In genomic region chr17:49490271-49490670, GRCh38 we compare ENCODE assay signal across 18 cellular contexts. TPM values are rescaled to one million over a fixed set of nuclear protein-coding genes. Genes with fewer than 3 reads are reported as not detected.
"Had no signal": no experiment of that assay in that cellular context is flagged by ENCODE, and none has a peak within 500 bp of the region (broad histone marks: within the 10 kb centered on the region; RNA-seq: fewer than 3 reads in every experiment).

No MANE protein-coding gene starts in this region.

- H3K4me3 ChIP-seq: cardiac muscle cell, SK-N-MC had no signal

- H3K27ac ChIP-seq: brain microvascular endothelial cell, SK-N-MC, VCaP had no signal

- H3K36me3 ChIP-seq: brain microvascular endothelial cell, cardiac muscle cell had no signal

- DNase-seq: activated CD4-positive, alpha-beta T cell treated with anti-CD3 and anti-CD28 coated beads for 36 hours; activated CD8-positive, alpha-beta memory T cell treated with anti-CD3 and anti-CD28 coated beads, Interleukin-2, amount 50 U/mL, for 4 hours; activated CD8-positive, alpha-beta T cell treated with anti-CD3 and anti-CD28 coated beads for 36 hours; amygdala; brain microvascular endothelial cell; cerebellar nuclear complex; KG1; NCI-H1092; NCI-H1417; NCI-H1930; NCI-H446; NCI-H526 treated with DMSO at 0.1 percent for 48 hours; T-helper 1 cell had no signal

RNA-seq across cellular contexts. Expression of gene NGFR, which starts 4.8 kb away (rescaled TPM):
- total RNA-seq: activated naive CD4-positive, alpha-beta T cell treated with anti-CD3 and anti-CD28 coated beads, Interleukin-2, amount 50 U/mL, for 72 hours had no signal
- polyA plus RNA-seq: IgD-negative memory B cell had no signal
